13 cellular contexts compared by ENCODE assay signal in genomic region chr2:71831208-71831577, GRCh38.
DNase-seq lines count a peak whose midpoint lies in the region; ATAC-seq and TF ChIP-seq lines count a peak whose summit lies in the region.
"Had no signal": no experiment of that assay in that cellular context is flagged by ENCODE, and none has a peak within 500 bp of the region (broad histone marks: within the 10 kb centered on the region; RNA-seq: fewer than 3 reads in every experiment).

No MANE protein-coding gene starts in this region.

- no peak overlapping the region for H2BK12ac ChIP-seq in trophoblast cell (ENCODE audit: low read length)

- H2BK5ac ChIP-seq in trophoblast cell (ENCODE audit: low read depth, low read length, poor library complexity), result no peak overlapping the region

- TF ChIP-seq CTCF in AG09309 (IDR thresholded peaks at IDR 0.05; ENCODE audit: control insufficient read depth, insufficient read depth, low read depth, low read length, missing control alignments), result no peak
- no peak for TF ChIP-seq CTCF in fibroblast of pulmonary artery (IDR thresholded peaks at IDR 0.05; ENCODE audit: low read length, missing control alignments)

- H3K4me1 ChIP-seq in trophoblast cell (ENCODE audit: control insufficient read depth in 1 of 2, insufficient read depth in 2 of 2, low read length in 2 of 2), result peaks cover 5 to 7% of the 10 kb centered on the region in 2 experiments

- no peak overlapping the region for H4K8ac ChIP-seq in trophoblast cell (ENCODE audit: low read depth, low read length)

- no peak overlapping the region for H3K14ac ChIP-seq in trophoblast cell (ENCODE audit: low read length)

- H4K91ac ChIP-seq in trophoblast cell (ENCODE audit: low read depth, low read length), result no peak overlapping the region

- H3K18ac ChIP-seq in trophoblast cell (ENCODE audit: low read length), result no peak overlapping the region

- H2BK120ac ChIP-seq in trophoblast cell (ENCODE audit: insufficient read depth, low read length, poor library complexity), result no peak overlapping the region

- no peaks in the 10 kb centered on the region for H3K79me1 ChIP-seq in trophoblast cell (ENCODE audit: low read length)

- no peak overlapping the region for H3K27ac ChIP-seq in trophoblast cell (ENCODE audit: low read depth, low read length)

- H2AFZ ChIP-seq in trophoblast cell (ENCODE audit: insufficient read depth, low read length, poor library complexity), result no peak overlapping the region

- H3K27me3 ChIP-seq in trophoblast cell (ENCODE audit: insufficient read depth, low read length) (no peaks in the 10 kb centered on the region), H7 (ENCODE audit: control insufficient read depth, insufficient read depth, low read length) (no peaks in the 10 kb centered on the region)

- no peak overlapping the region for H4K12ac ChIP-seq in trophoblast cell (ENCODE audit: low read depth, low read length)

- H3K4ac ChIP-seq in trophoblast cell (ENCODE audit: low read depth, low read length), result no peak overlapping the region

- no peaks in the 10 kb centered on the region for H3K79me2 ChIP-seq in trophoblast cell (ENCODE audit: control insufficient read depth, insufficient read depth, low read length, poor library complexity)

- DNase-seq in AG09309 (ENCODE audit: low read depth), result peak; percentile 89
- DNase-seq in RPMI7951 (ENCODE audit: low read depth), result peak; percentile 97
- peak; percentile 61 for DNase-seq in fibroblast of pulmonary artery (ENCODE audit: low read depth)
- peak; percentile 70 to 83 for DNase-seq in trophoblast cell
- no peak for DNase-seq in GF-D8 (lab: John Stamatoyannopoulos, UW)
- DNase-seq in H7, result no peak
- DNase-seq in NCI-H748 (lab: John Stamatoyannopoulos, UW; ENCODE audit: unreplicated experiment), result no peak
- DNase-seq: amygdala; CD4-positive, alpha-beta T cell; immature natural killer cell; NK-92 treated with Interleukin-12 subunit alpha and Interleukin-12 subunit beta, amount 100 ng/mL, for 24 hours; stimulated activated CD4-positive, alpha-beta T cell treated with anti-CD3 and anti-CD28 coated beads, Interleukin-12 subunit alpha, Interleukin-12 subunit beta, amount 100 ng/mL, for 4 hours had no signal

- no peak for ATAC-seq in GM18909 (IDR thresholded peaks at IDR 0.05; ENCODE audit: poor library complexity, unreplicated experiment)

- peaks cover 2% of the 10 kb centered on the region for H3K9me3 ChIP-seq in trophoblast cell (ENCODE audit: insufficient read depth, low read depth, low read length)

- no peak overlapping the region for H3K4me2 ChIP-seq in trophoblast cell (ENCODE audit: low read length)

- H3K9ac ChIP-seq in trophoblast cell (ENCODE audit: low read length), result no peak overlapping the region

- WGBS in trophoblast cell (ENCODE audit: extremely low coverage, insufficient coverage, insufficient read length), result no CpG with 5 or more reads among the region's 7 CpGs

- no peak overlapping the region for H2AK5ac ChIP-seq in trophoblast cell (ENCODE audit: low read length)

- H3K36me3 ChIP-seq in trophoblast cell (ENCODE audit: control insufficient read depth in 1 of 2, insufficient read depth in 2 of 2, low read length in 2 of 2), result no peaks in the 10 kb centered on the region
- H3K36me3 ChIP-seq in H7 (replicated peaks; ENCODE audit: control insufficient read depth, insufficient read depth, low read length), result no peaks in the 10 kb centered on the region

- no peak overlapping the region for H3K23ac ChIP-seq in trophoblast cell (ENCODE audit: low read length)

- no peak overlapping the region for H3K4me3 ChIP-seq in AG09309 (ENCODE audit: control insufficient read depth, low read depth, low read length)
- H3K4me3 ChIP-seq in fibroblast of pulmonary artery (replicated peaks; ENCODE audit: low read depth, low read length), result no peak overlapping the region
- no peak overlapping the region for H3K4me3 ChIP-seq in trophoblast cell (ENCODE audit: low read depth, low read length)
- H3K4me3 ChIP-seq in H7 (ENCODE audit: insufficient read depth, low read depth, low read length), result no peak overlapping the region

Comparison
In these comparisons a context has a peak if more than half of its experiments do, and no peak if none do; other contexts are left out.
1. DNase-seq: peak in AG09309 (single experiment), RPMI7951 (single experiment), fibroblast of pulmonary artery (single experiment) and trophoblast cell (2 of 2); none in GF-D8 (single experiment), H7 (single experiment) and NCI-H748 (single experiment).